9 cellular contexts compared by ENCODE assay signal in the genomic region with DNA sequence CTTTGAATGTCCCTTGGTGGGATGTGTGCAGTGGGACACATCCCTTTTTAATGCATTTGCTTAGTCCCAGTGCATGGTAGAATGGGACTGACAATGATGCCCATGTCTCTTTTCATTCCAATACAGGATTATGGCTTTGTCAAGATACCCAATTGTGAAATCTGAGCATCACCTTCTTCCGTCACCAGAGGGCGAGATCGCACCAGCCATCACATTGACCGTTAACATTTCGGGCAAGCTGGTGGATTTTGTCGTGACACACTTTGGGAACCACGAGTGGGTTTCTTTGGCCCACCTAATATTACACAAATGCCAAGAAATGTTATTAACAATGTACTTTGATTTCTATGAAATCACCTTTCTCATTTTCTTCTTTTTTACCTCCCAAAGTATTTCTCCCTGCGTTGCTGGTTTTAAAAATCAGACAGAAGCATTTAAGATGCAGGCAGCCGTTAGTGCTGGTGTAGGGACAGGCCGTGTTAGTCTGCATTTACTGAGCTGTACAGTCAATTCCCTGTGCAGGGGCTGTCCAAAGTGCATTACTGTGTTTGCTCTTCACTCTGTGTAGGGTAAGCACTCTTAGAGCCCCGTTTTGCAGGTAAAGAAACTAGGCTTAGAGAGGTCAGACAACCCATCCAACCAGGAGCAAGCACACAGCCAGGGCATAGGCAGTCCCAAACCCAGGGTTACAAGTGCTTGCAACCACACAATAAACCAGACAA. TPM values are rescaled to one million over a fixed set of nuclear protein-coding genes. Genes with fewer than 3 reads are reported as not detected.
DNase-seq lines count a peak whose midpoint lies in the region; ATAC-seq, FAIRE-seq and TF ChIP-seq lines count a peak whose summit lies in the region.
"Had no signal": no experiment of that assay in that cellular context is flagged by ENCODE, and none has a peak within 500 bp of the region (broad histone marks: within the 10 kb centered on the region; RNA-seq: fewer than 3 reads in every experiment).

No MANE protein-coding gene starts in this region.

- TF ChIP-seq EP300 in A549 (IDR thresholded peaks at IDR 0.05): no peak

- in situ Hi-C loops in G401 (cut with HindIII; ENCODE audit: low sequenced_read_pairs): no loop called here

- peak; percentile 43 for TF ChIP-seq CTCF in A549 (IDR thresholded peaks at IDR 0.05)

- H3K27ac ChIP-seq in A549 (no peak overlapping the region), caudate nucleus (ENCODE audit: low read depth, low read length) (no peak overlapping the region)
- H3K27ac ChIP-seq: thoracic aorta had no signal

- H3K4me3 ChIP-seq in A549 (no peak overlapping the region), skeletal muscle cell (ENCODE audit: low read depth, low read length) (no peak overlapping the region)
- H3K4me3 ChIP-seq: thoracic aorta had no signal

- H3K9me3 ChIP-seq in A549: no peaks in the 10 kb centered on the region
- H3K9me3 ChIP-seq: thoracic aorta had no signal

- CTCF ChIA-PET in A549 (lab: Yijun Ruan, JAX): interaction anchor here (0.8 to 0.9 kb wide), 2 partner anchors 19 kb away, joined by 3 read pairs; no protein-coding TSS in a partner anchor

- DNase-seq in A549 (ENCODE audit: low read depth in 1 of 2, low spot score in 1 of 2) (peak; percentile 6 to 15), G401 (ENCODE audit: low spot score) (peak; percentile 45), NCI-H128 (lab: John Stamatoyannopoulos, UW; ENCODE audit: unreplicated experiment) (peak; percentile 3), caudate nucleus (lab: John Stamatoyannopoulos, UW) (peak in 41 of 61 donors; percentile 0 to 70 (median 9)), skeletal muscle cell (ENCODE audit: low read depth) (peak; percentile 1), Right ventricle myocardium inferior (ENCODE audit: missing footprints) (no peak)

- no peaks in the 10 kb centered on the region for H3K4me1 ChIP-seq in A549

- 5% methylated on average over 11 of the region's 11 CpGs for WGBS in A549 (ENCODE audit: missing lambda C conversion rate)

- POLR2A ChIA-PET in A549 (lab: Yijun Ruan, JAX): no interaction called here

- ATAC-seq in A549 (no peak), GM18870 (IDR thresholded peaks at IDR 0.05; ENCODE audit: unreplicated experiment) (no peak), GM19467 (IDR thresholded peaks at IDR 0.05; ENCODE audit: unreplicated experiment) (no peak), Right ventricle myocardium inferior (no peak)

- no peak for FAIRE-seq in A549 (lab: Jason Lieb, UNC)

- no peak for TF ChIP-seq POLR2A in A549 (IDR thresholded peaks at IDR 0.05; ENCODE audit: low read length)

- intact Hi-C loops in Right ventricle myocardium inferior (cut with DNase I): no loop called here

- TF ChIP-seq RAD21 in A549 (conservative IDR thresholded peaks at IDR 0.05 in 1 of 2, IDR thresholded peaks at IDR 0.05 in 1 of 2): peak; percentile 56 to 75; a peak in 4 of 5 replicates

- no peak overlapping the region for H3K4me2 ChIP-seq in A549

TF ChIP-seq in A549, 52 proteins besides CTCF, POLR2A, EP300 and RAD21:
- TF ChIP-seq HOXB5 (CRISPR knock-in tag; IDR thresholded peaks at IDR 0.05) (no peak), CEBPB (IDR thresholded peaks at IDR 0.05) (peak; percentile 12 to 48; a peak in 2 of 4 replicates), SMC3 (IDR thresholded peaks at IDR 0.05) (peak; percentile 45; the same call in 2 of the 3 replicates)

RNA-seq across cellular contexts. Expression of a gene that starts 46.5 kb away (rescaled TPM):
- polyA plus RNA-seq in A549 (2011; rRNA removed): not detected in 2 replicates
- polyA plus RNA-seq in A549 (2012; cell fraction: cytosol; rRNA removed): not detected in 2 replicates
- not detected in 2 replicates for polyA plus RNA-seq in A549 (2012; cell fraction: nucleus; rRNA removed)
- not detected in 3 replicates for polyA plus RNA-seq in A549 (2017; fragmentation: RNase III; extraction: RNeasy Plus Mini Kit Qiagen cat#74134 plus additional on column Dnase treatment)
- not detected in 2 replicates for polyA minus RNA-seq in A549 (2011; rRNA and poly(A)+ RNA removed)
- total RNA-seq in G401 (2014; rRNA removed; shearing (Covaris generic)): not detected in 2 replicates
- total RNA-seq in Right ventricle myocardium inferior: not detected
- total RNA-seq: thoracic aorta had no signal
